Comparison of ENCODE assay signal across 13 cellular contexts in genomic region chr6:113530769-113531168, GRCh38.
A peak's percentile ranks its signal among the peaks of the same experiment; 100 is the strongest.
DNase-seq lines count a peak whose midpoint lies in the region; ATAC-seq, FAIRE-seq and TF ChIP-seq lines count a peak whose summit lies in the region.
"Had no signal": no experiment of that assay in that cellular context is flagged by ENCODE, and none has a peak within 500 bp of the region (broad histone marks: within the 10 kb centered on the region; RNA-seq: fewer than 3 reads in every experiment).

No MANE protein-coding gene starts in this region.

- H3K27me3 ChIP-seq in PC-3 (ENCODE audit: low read length): no peaks in the 10 kb centered on the region
- no peaks in the 10 kb centered on the region for H3K27me3 ChIP-seq in HepG2 (ENCODE audit: control insufficient read depth in 1 of 2, insufficient read depth in 2 of 2, low read length in 2 of 2)
- H3K27me3 ChIP-seq: adrenal gland, gastroesophageal sphincter had no signal

- H2AFZ ChIP-seq in PC-3 (ENCODE audit: low read length): no peak overlapping the region
- H2AFZ ChIP-seq in HepG2 (ENCODE audit: low read length): no peak overlapping the region

- BruUV-seq in PC-3 (replicated peaks; lab: Mats Ljungman, UMichigan) (no TSS peak), HepG2 (replicated peaks; lab: Mats Ljungman, UMichigan) (no TSS peak)

- no peak for TF ChIP-seq POLR2A in HepG2 (IDR thresholded peaks at IDR 0.05; ENCODE audit: insufficient read depth in 1 of 2, low read depth in 2 of 2, low read length in 2 of 2)

- H3K4me1 ChIP-seq in PC-3 (ENCODE audit: insufficient read depth, low read length) (peaks cover 7% of the 10 kb centered on the region; the same call in 1 of the 2 replicates), HepG2 (ENCODE audit: insufficient read depth, low read length) (peaks cover 7% of the 10 kb centered on the region)
- H3K4me1 ChIP-seq: adrenal gland, gastroesophageal sphincter, prostate gland had no signal

- WGBS in HepG2 (ENCODE audit: low lambda C conversion rate): 59% methylated on average over 4 of the region's 4 CpGs

- H3K9me3 ChIP-seq in PC-3 (ENCODE audit: low read length) (no peaks in the 10 kb centered on the region), HepG2 (ENCODE audit: low read length) (no peaks in the 10 kb centered on the region)
- H3K9me3 ChIP-seq: adrenal gland, gastroesophageal sphincter, prostate gland had no signal

- H3K36me3 ChIP-seq in PC-3 (ENCODE audit: low read depth, low read length) (no peaks in the 10 kb centered on the region), HepG2 (replicated peaks in 1 of 2; ENCODE audit: control insufficient read depth in 1 of 2, insufficient read depth in 2 of 2, low read length in 2 of 2) (no peaks in the 10 kb centered on the region)
- H3K36me3 ChIP-seq: adrenal gland, gastroesophageal sphincter, prostate gland had no signal

- H4K20me1 ChIP-seq in PC-3 (ENCODE audit: low read length) (no peaks in the 10 kb centered on the region), HepG2 (ENCODE audit: insufficient read depth, low read length) (no peaks in the 10 kb centered on the region)

- H3K4me2 ChIP-seq in PC-3 (ENCODE audit: low read length) (no peak overlapping the region), HepG2 (ENCODE audit: low read depth, low read length) (no peak overlapping the region)

- ATAC-seq in PC-3 (peak; percentile 80), HepG2 (peak; percentile 99), HG02798 (IDR thresholded peaks at IDR 0.05; ENCODE audit: poor library complexity, unreplicated experiment) (no peak)
- ATAC-seq: gastroesophageal sphincter had no signal

- FAIRE-seq in HepG2 (lab: Jason Lieb, UNC): no peak

- TF ChIP-seq CTCF in PC-3 (conservative IDR thresholded peaks at IDR 0.05; ENCODE audit: low read depth, low read length) (no peak), HepG2 (CRISPR knock-in tag; IDR thresholded peaks at IDR 0.05) (no peak)

- no peaks in the 10 kb centered on the region for H3K79me2 ChIP-seq in PC-3 (ENCODE audit: low read length)
- H3K79me2 ChIP-seq in HepG2 (ENCODE audit: insufficient read depth, low read length): no peaks in the 10 kb centered on the region

- intact Hi-C loops in PC-3 (cut with micrococcal nuclease) (no loop called here), HepG2 (cut with micrococcal nuclease; ENCODE audit: unreplicated experiment) (no loop called here)

- peak; percentile 93 for DNase-seq in ELR (ENCODE audit: low read depth)
- peak; percentile 66 for DNase-seq in PC-3
- peak; percentile 9 for DNase-seq in dermis blood vessel endothelial cell
- DNase-seq in HepG2 (ENCODE audit: low spot score): peak; percentile 39
- no peak for DNase-seq in NCI-H446 treated with DMSO at 0.1 percent for 48 hours (lab: John Stamatoyannopoulos, UW)
- DNase-seq in NCI-H187 treated with DMSO at 0.1 percent for 48 hours (lab: John Stamatoyannopoulos, UW): no peak
- no peak for DNase-seq in activated effector memory CD4-positive, alpha-beta T cell treated with anti-CD3 and anti-CD28 coated beads, Interleukin-2, amount 50 U/mL, for 16 hours
- DNase-seq: adrenal gland, NCI-H146 had no signal

- in situ Hi-C loops in HepG2 (cut with HindIII; ENCODE audit: extremely low pct_ligation_motif_present, low pct_unique_long_range_greater_than_20kb): no loop called here

- no peak for TF ChIP-seq RAD21 in HepG2 (CRISPR knock-in tag; IDR thresholded peaks at IDR 0.05)

- H3K9ac ChIP-seq in PC-3 (ENCODE audit: low read length) (no peak overlapping the region), HepG2 (ENCODE audit: insufficient read depth, low read depth, low read length) (no peak overlapping the region)

- CTCF ChIA-PET in PC-3 (lab: Charles Lee): no interaction called here
- CTCF ChIA-PET in HepG2 (lab: Yijun Ruan, JAX; ENCODE audit: low intra/inter-chr PET ratio, low total read pairs): no interaction called here

- H3K9me2 ChIP-seq in PC-3 (replicated peaks; ENCODE audit: low read length): no peaks in the 10 kb centered on the region

- H3K27ac ChIP-seq in PC-3 (ENCODE audit: low read length) (no peak overlapping the region), HepG2 (ENCODE audit: extremely low read length, insufficient read depth, low read length) (no peak overlapping the region)
- H3K27ac ChIP-seq: adrenal gland, gastroesophageal sphincter, prostate gland had no signal

- no peak for TF ChIP-seq EP300 in HepG2 (IDR thresholded peaks at IDR 0.05; ENCODE audit: low read depth in 2 of 2, low read length in 2 of 2)
- TF ChIP-seq EP300 in HepG2 (CRISPR knock-in tag; IDR thresholded peaks at IDR 0.05; ENCODE audit: borderline replicate concordance): no peak

- POLR2A ChIA-PET in PC-3 (lab: Charles Lee; ENCODE audit: unreplicated experiment) (no interaction called here), HepG2 (lab: Yijun Ruan, JAX) (interaction anchor here (1.0 to 1.3 kb wide), 2 partner anchors 111 to 179 kb away, joined by 3 to 4 read pairs; no protein-coding TSS in a partner anchor)

- no peaks in the 10 kb centered on the region for H3F3A ChIP-seq in PC-3 (ENCODE audit: low read length, unreplicated experiment)

- H3K4me3 ChIP-seq in PC-3 (ENCODE audit: low read length): no peak overlapping the region
- H3K4me3 ChIP-seq in HepG2 (replicated peaks in 1 of 3; ENCODE audit: insufficient read depth in 1 of 3, low read depth in 2 of 3, low read length in 3 of 3): no peak overlapping the region
- H3K4me3 ChIP-seq: adrenal gland, gastroesophageal sphincter, lung, prostate gland had no signal

TF ChIP-seq in HepG2, 621 proteins besides CTCF, POLR2A, EP300 and RAD21 (continues in another document):
- no peak for TF ChIP-seq ZUFSP (CRISPR knock-in tag; IDR thresholded peaks at IDR 0.05; ENCODE audit: borderline replicate concordance)
- TF ChIP-seq ZSCAN9 (CRISPR knock-in tag; IDR thresholded peaks at IDR 0.05; ENCODE audit: borderline replicate concordance): no peak
- no peak for TF ChIP-seq NBN (conservative IDR thresholded peaks at IDR 0.05)
- no peak for TF ChIP-seq HNF4A (CRISPR knock-in tag; IDR thresholded peaks at IDR 0.05)
- no peak for TF ChIP-seq FOXA3 (CRISPR knock-in tag; IDR thresholded peaks at IDR 0.05)
- no peak for TF ChIP-seq ZNF33A (CRISPR knock-in tag; IDR thresholded peaks at IDR 0.05; ENCODE audit: borderline replicate concordance)
- TF ChIP-seq ARID5B (CRISPR knock-in tag; IDR thresholded peaks at IDR 0.05): 0 out of 2 replicates have a peak, but pooled peaks have one; percentile 35
- TF ChIP-seq BHLHE40 (IDR thresholded peaks at IDR 0.05; ENCODE audit: low read length): peak; percentile 34; the same call in 1 of the 2 replicates
- TF ChIP-seq SAP130 (CRISPR knock-in tag; IDR thresholded peaks at IDR 0.05; ENCODE audit: low read depth): peak; percentile 29; the same call in 1 of the 2 replicates
- TF ChIP-seq HMG20A (CRISPR knock-in tag; IDR thresholded peaks at IDR 0.05; ENCODE audit: borderline replicate concordance): peak; percentile 46; the same call in 1 of the 2 replicates
- TF ChIP-seq GATAD2A (CRISPR knock-in tag; IDR thresholded peaks at IDR 0.05): 0 out of 2 replicates have a peak, but pooled peaks have one; percentile 24
- TF ChIP-seq RARA (CRISPR knock-in tag; IDR thresholded peaks at IDR 0.05): 0 out of 2 replicates have a peak, but pooled peaks have one; percentile 33
- no peak for TF ChIP-seq SOX13 (IDR thresholded peaks at IDR 0.05)
- TF ChIP-seq SOX13 (CRISPR knock-in tag; conservative IDR thresholded peaks at IDR 0.05 in 1 of 2, IDR thresholded peaks at IDR 0.05 in 1 of 2): no peak
- TF ChIP-seq FOSL2 (CRISPR knock-in tag; IDR thresholded peaks at IDR 0.05): peak; percentile 87
- TF ChIP-seq NR2F6 (IDR thresholded peaks at IDR 0.05): peak; percentile 40; the same call in 1 of the 2 replicates
- TF ChIP-seq NR2F6 (CRISPR knock-in tag; IDR thresholded peaks at IDR 0.05): no peak
- TF ChIP-seq ZNF761 (CRISPR knock-in tag; conservative IDR thresholded peaks at IDR 0.05): no peak

Comparison
In these comparisons a context has a peak if more than half of its experiments do, and no peak if none do; other contexts are left out.
1. DNase-seq: peak in ELR (single experiment), PC-3 (single experiment), dermis blood vessel endothelial cell (single experiment) and HepG2 (single experiment); none in NCI-H446 treated with DMSO at 0.1 percent for 48 hours (single experiment), NCI-H187 treated with DMSO at 0.1 percent for 48 hours (single experiment) and activated effector memory CD4-positive, alpha-beta T cell treated with anti-CD3 and anti-CD28 coated beads, Interleukin-2, amount 50 U/mL, for 16 hours (single experiment).